In genomic region chr18:57210101-57210661, GRCh38 we compare ENCODE assay signal across 8 cellular contexts.
DNase-seq lines count a peak whose midpoint lies in the region; ATAC-seq, FAIRE-seq and TF ChIP-seq lines count a peak whose summit lies in the region.

No MANE protein-coding gene starts in this region.

- H3K4me1 ChIP-seq in iPS-18a (ENCODE audit: control insufficient read depth, low read depth, low read length): peaks cover 27% of the 10 kb centered on the region
- peaks cover 6 to 10% of the 10 kb centered on the region in 2 donors for H3K4me1 ChIP-seq in small intestine (ENCODE audit: control insufficient read depth in 2 of 2, insufficient read depth in 1 of 2, low read depth in 1 of 2, low read length in 1 of 2)

- peak; percentile 56 for ATAC-seq in GM18511 (IDR thresholded peaks at IDR 0.05; ENCODE audit: unreplicated experiment)
- ATAC-seq in HG03457 (IDR thresholded peaks at IDR 0.05; ENCODE audit: unreplicated experiment): no peak

- H3K9ac ChIP-seq in iPS-18a (ENCODE audit: low read length): no peak overlapping the region

- H3K27me3 ChIP-seq in iPS-18a (ENCODE audit: control insufficient read depth, insufficient read depth, low read length) (peaks cover 6% of the 10 kb centered on the region), small intestine (ENCODE audit: control insufficient read depth in 2 of 2, insufficient read depth in 2 of 2, low read length in 2 of 2) (no peaks in the 10 kb centered on the region)

- H3K36me3 ChIP-seq in iPS-18a (ENCODE audit: control insufficient read depth, low read depth, low read length) (no peaks in the 10 kb centered on the region), small intestine (ENCODE audit: control insufficient read depth in 2 of 2, insufficient read depth in 2 of 2, low read length in 2 of 2) (no peaks in the 10 kb centered on the region)

- DNase-seq in A172 (ENCODE audit: low spot score) (peak; percentile 88), NCI-H2196 (lab: John Stamatoyannopoulos, UW; ENCODE audit: unreplicated experiment) (peak; percentile 9), astrocyte of the cerebellum (ENCODE audit: low read depth) (peak; percentile 49), small intestine (peak; percentile 96), GM10266 (ENCODE audit: extremely low spot score) (no peak)

- 3 to 12% (median 8%) methylated on average over 11 of the region's 11 CpGs for WGBS in small intestine, 3 donors

- in situ Hi-C loops in astrocyte of the cerebellum (cut with HindIII; ENCODE audit: low sequenced_read_pairs): no loop called here

- H3K9me3 ChIP-seq in iPS-18a (ENCODE audit: control insufficient read depth, low read depth, low read length) (no peaks in the 10 kb centered on the region), small intestine (ENCODE audit: control insufficient read depth, low read depth) (no peaks in the 10 kb centered on the region)

- no peak overlapping the region for H3K27ac ChIP-seq in iPS-18a (ENCODE audit: low read length)
- H3K27ac ChIP-seq in small intestine (ENCODE audit: low read depth in 1 of 2, low read length in 1 of 2): peak overlapping the region; percentile 76 to 88

- H3K4me3 ChIP-seq in astrocyte of the cerebellum (ENCODE audit: low read depth, low read length) (no peak overlapping the region), iPS-18a (ENCODE audit: low read length) (peak overlapping the region; percentile 37), small intestine (ENCODE audit: low read depth in 1 of 2, low read length in 2 of 2) (peak overlapping the region in 1 of 2 donors; percentile 6)

- no peak for FAIRE-seq in small intestine (lab: Jason Lieb, UNC)

- TF ChIP-seq CTCF in astrocyte of the cerebellum (IDR thresholded peaks at IDR 0.05; ENCODE audit: low read depth, low read length, missing control alignments) (no peak), GM10266 (IDR thresholded peaks at IDR 0.05; ENCODE audit: control insufficient read depth, insufficient read depth, low read depth, missing control alignments) (no peak)
